ENCODE assay signal across 7 cellular contexts in genomic region chr9:138085568-138085967, GRCh38.
"Had no signal": no experiment of that assay in that cellular context is flagged by ENCODE, and none has a peak within 500 bp of the region (broad histone marks: within the 10 kb centered on the region; RNA-seq: fewer than 3 reads in every experiment).

No MANE protein-coding gene starts in this region.

- H2AFZ ChIP-seq: GM23338 had no signal

- FAIRE-seq: H1, H54, HTR-8/SVneo had no signal

- H3K4me3 ChIP-seq: GM23338 had no signal

- H3K4me2 ChIP-seq: GM23338 had no signal

- ATAC-seq: GM23338 had no signal

- DNase-seq: H9, HCEC 1CT, KG1 had no signal
